ENCODE assay signal across 10 cellular contexts in genomic region chr3:128788268-128788869, GRCh38.
DNase-seq lines count a peak whose midpoint lies in the region; ATAC-seq and TF ChIP-seq lines count a peak whose summit lies in the region.
"Had no signal": no experiment of that assay in that cellular context is flagged by ENCODE, and none has a peak within 500 bp of the region (broad histone marks: within the 10 kb centered on the region; RNA-seq: fewer than 3 reads in every experiment).

No MANE protein-coding gene starts in this region.

- H3K4me1 Mint-ChIP-seq in MCF 10A (ENCODE audit: insufficient read depth, unreplicated experiment) (peaks cover 42% of the 10 kb centered on the region), T-helper 17 cell (peaks cover 51% of the 10 kb centered on the region), endodermal cell (peaks cover 34% of the 10 kb centered on the region)

- intact Hi-C loops in MCF 10A (cut with micrococcal nuclease): no loop called here
- intact Hi-C loops in breast epithelium (cut with DNase I; ENCODE audit: low total_unique reads): no loop called here
- intact Hi-C loops in prostate gland (cut with DNase I): no loop called here

- H3K27me3 ChIP-seq in breast epithelium: no peaks in the 10 kb centered on the region
- no peaks in the 10 kb centered on the region for H3K27me3 ChIP-seq in endodermal cell (ENCODE audit: control insufficient read depth, insufficient read depth, low read length, poor library complexity, severe bottlenecking)
- no peaks in the 10 kb centered on the region for H3K27me3 ChIP-seq in thymus (ENCODE audit: control insufficient read depth, insufficient read depth)
- H3K27me3 ChIP-seq in prostate gland (replicated peaks; ENCODE audit: insufficient read depth): no peaks in the 10 kb centered on the region
- H3K27me3 ChIP-seq: suprapubic skin had no signal

- TF ChIP-seq POLR2A in breast epithelium (IDR thresholded peaks at IDR 0.05) (no peak), prostate gland (IDR thresholded peaks at IDR 0.05) (no peak)

- DNase-seq in MCF 10A (ENCODE audit: unreplicated experiment) (no peak), breast epithelium (ENCODE audit: low spot score in 2 of 2) (no peak), T-helper 17 cell (no peak), endodermal cell (no peak), DMS 273 (lab: John Stamatoyannopoulos, UW; ENCODE audit: unreplicated experiment) (no peak), prostate gland (ENCODE audit: low spot score) (no peak)
- no peak for DNase-seq in activated effector memory CD4-positive, alpha-beta T cell treated with anti-CD3 and anti-CD28 coated beads, Interleukin-2, amount 50 U/mL, for 16 hours
- DNase-seq: left colon had no signal

- peak; percentile 8 for ATAC-seq in T-helper 17 cell
- ATAC-seq: left colon had no signal

- no peaks in the 10 kb centered on the region for H3K9me3 ChIP-seq in breast epithelium
- no peaks in the 10 kb centered on the region for H3K9me3 ChIP-seq in T-helper 17 cell (ENCODE audit: control insufficient read depth, low read length, poor library complexity, severe bottlenecking)
- H3K9me3 ChIP-seq in endodermal cell (ENCODE audit: control insufficient read depth, low read length): no peaks in the 10 kb centered on the region
- no peaks in the 10 kb centered on the region for H3K9me3 ChIP-seq in thymus (ENCODE audit: control insufficient read depth)
- no peaks in the 10 kb centered on the region for H3K9me3 ChIP-seq in prostate gland
- H3K9me3 ChIP-seq: suprapubic skin had no signal

- H3K9me3 Mint-ChIP-seq in MCF 10A (ENCODE audit: unreplicated experiment): no peaks in the 10 kb centered on the region
- no peaks in the 10 kb centered on the region for H3K9me3 Mint-ChIP-seq in endodermal cell

- peak overlapping the region; percentile 80 for H3K27ac Mint-ChIP-seq in MCF 10A (ENCODE audit: low read depth, unreplicated experiment)
- H3K27ac Mint-ChIP-seq in T-helper 17 cell: peak overlapping the region; percentile 96
- peak overlapping the region; percentile 13 for H3K27ac Mint-ChIP-seq in endodermal cell

- WGBS in endodermal cell (ENCODE audit: insufficient coverage in 1 of 2, insufficient read length in 1 of 2), 2 experiments: 92 to 96% methylated on average over 4 to 5 of the region's 5 CpGs
- WGBS in thymus: 91% methylated on average over 5 of the region's 5 CpGs
- 91% methylated on average over 5 of the region's 5 CpGs for WGBS in prostate gland

- TF ChIP-seq CTCF in MCF 10A (IDR thresholded peaks at IDR 0.05; ENCODE audit: unreplicated experiment) (no peak), breast epithelium (IDR thresholded peaks at IDR 0.05) (no peak), endodermal cell (conservative IDR thresholded peaks at IDR 0.05) (no peak), prostate gland (IDR thresholded peaks at IDR 0.05) (no peak)

- H3K9ac ChIP-seq in endodermal cell (ENCODE audit: extremely low read depth, low read length, poor library complexity, severe bottlenecking): no peak overlapping the region

- no peaks in the 10 kb centered on the region for H3K36me3 ChIP-seq in breast epithelium
- no peaks in the 10 kb centered on the region for H3K36me3 ChIP-seq in endodermal cell (ENCODE audit: control insufficient read depth, insufficient read depth, low read length)
- H3K36me3 ChIP-seq in thymus (ENCODE audit: control insufficient read depth, insufficient read depth): no peaks in the 10 kb centered on the region
- no peaks in the 10 kb centered on the region for H3K36me3 ChIP-seq in prostate gland
- H3K36me3 ChIP-seq: suprapubic skin had no signal

- no peak overlapping the region for H3K4me3 ChIP-seq in breast epithelium
- no peak overlapping the region for H3K4me3 ChIP-seq in endodermal cell (ENCODE audit: low read length)
- H3K4me3 ChIP-seq in thymus (ENCODE audit: low read length): no peak overlapping the region
- H3K4me3 ChIP-seq in prostate gland: no peak overlapping the region
- H3K4me3 ChIP-seq: suprapubic skin had no signal

- CTCF ChIA-PET in MCF 10A (lab: Yijun Ruan, JAX): interaction anchor here (0.6 to 3.7 kb wide), 4 partner anchors 32 to 139 kb away, joined by 3 to 16 read pairs (median 5); no protein-coding TSS in a partner anchor

- POLR2A ChIA-PET in MCF 10A (lab: Yijun Ruan, JAX): interaction anchor here (0.6 to 2.5 kb wide), 11 partner anchors 9 to 562 kb away, joined by 3 to 27 read pairs (median 4); partner anchors contain the start of genes RAB7A and RPN1

- no peaks in the 10 kb centered on the region for H3K27me3 Mint-ChIP-seq in MCF 10A (ENCODE audit: insufficient read depth, unreplicated experiment)
- H3K27me3 Mint-ChIP-seq in T-helper 17 cell: no peaks in the 10 kb centered on the region
- H3K27me3 Mint-ChIP-seq in endodermal cell (ENCODE audit: insufficient read depth): no peaks in the 10 kb centered on the region

- H3K27ac ChIP-seq in breast epithelium: no peak overlapping the region
- H3K27ac ChIP-seq in endodermal cell (ENCODE audit: low read depth, low read length): no peak overlapping the region
- peak overlapping the region; percentile 86 for H3K27ac ChIP-seq in thymus (ENCODE audit: low read depth)
- no peak overlapping the region for H3K27ac ChIP-seq in prostate gland
- H3K27ac ChIP-seq: suprapubic skin had no signal

- H3K36me3 Mint-ChIP-seq in MCF 10A (ENCODE audit: insufficient read depth, unreplicated experiment) (peaks cover 1% of the 10 kb centered on the region), T-helper 17 cell (ENCODE audit: low read depth) (peaks cover 2% of the 10 kb centered on the region), endodermal cell (ENCODE audit: low read depth) (peaks cover 6% of the 10 kb centered on the region)

- BruUV-seq in MCF 10A (replicated peaks; lab: Mats Ljungman, UMichigan): TSS peak; percentile 14

- H3K4me1 ChIP-seq in breast epithelium (peaks cover 0 to 5% of the 10 kb centered on the region in 2 donors), endodermal cell (ENCODE audit: control insufficient read depth, insufficient read depth, low read length) (no peaks in the 10 kb centered on the region), thymus (ENCODE audit: control insufficient read depth, insufficient read depth, low read length) (peaks cover 10% of the 10 kb centered on the region), prostate gland (replicated peaks) (no peaks in the 10 kb centered on the region)

- H3K4me3 Mint-ChIP-seq in MCF 10A (ENCODE audit: unreplicated experiment) (peak overlapping the region; percentile 5), T-helper 17 cell (peak overlapping the region; percentile 94), endodermal cell (no peak overlapping the region)

Comparison
In these comparisons a context has a peak if more than half of its experiments do, and no peak if none do; other contexts are left out.
1. H3K27ac Mint-ChIP-seq: peak in every context shown above with its lines; median percentile 96 in T-helper 17 cell; 80 in MCF 10A; 13 in endodermal cell.